19 cellular contexts compared by ENCODE assay signal in the genomic region with DNA sequence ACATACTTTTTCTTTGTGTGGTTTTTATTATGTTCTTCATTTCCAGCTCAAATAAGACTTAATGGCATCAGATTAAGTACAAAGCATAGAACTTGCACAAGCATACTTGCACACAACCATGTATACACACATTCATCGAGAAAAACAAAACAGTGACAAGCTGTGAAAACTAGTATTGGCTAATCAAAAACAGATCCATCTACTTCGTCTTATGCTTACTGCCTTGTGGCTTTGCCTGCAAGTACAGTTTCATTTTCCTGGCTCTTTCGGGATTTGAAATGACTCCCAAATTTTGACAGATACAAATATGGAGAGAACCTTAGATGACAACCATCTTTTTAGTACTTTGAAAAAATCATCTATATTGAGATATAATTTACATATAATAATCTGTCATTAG.
DNase-seq lines count a peak whose midpoint lies in the region; ATAC-seq and TF ChIP-seq lines count a peak whose summit lies in the region.
"Had no signal": no experiment of that assay in that cellular context is flagged by ENCODE, and none has a peak within 500 bp of the region (broad histone marks: within the 10 kb centered on the region; RNA-seq: fewer than 3 reads in every experiment).

No MANE protein-coding gene starts in this region.

- H2AK5ac ChIP-seq in mesenchymal stem cell (ENCODE audit: low read length, severe bottlenecking), result no peak overlapping the region

- ATAC-seq in HG03460 (IDR thresholded peaks at IDR 0.05; ENCODE audit: unreplicated experiment), result no peak

- no peak overlapping the region for H3K27ac ChIP-seq in mesenchymal stem cell (ENCODE audit: low read length, poor library complexity, severe bottlenecking)
- H3K27ac ChIP-seq: HL-60, SJSA1 had no signal

- H3K27me3 ChIP-seq in mesenchymal stem cell (ENCODE audit: control insufficient read depth in 1 of 2, insufficient read depth in 1 of 2, low read length in 2 of 2), result no peaks in the 10 kb centered on the region
- H3K27me3 ChIP-seq: SJSA1 had no signal

- H3K4me2 ChIP-seq in mesenchymal stem cell (ENCODE audit: low read length, poor library complexity, severe bottlenecking), result no peak overlapping the region

- H2BK12ac ChIP-seq in mesenchymal stem cell (ENCODE audit: low read length in 2 of 2), result no peak overlapping the region

- no peaks in the 10 kb centered on the region for H3K9me3 ChIP-seq in mesenchymal stem cell (ENCODE audit: control insufficient read depth, low read length)
- H3K9me3 ChIP-seq: SJSA1 had no signal

- no peaks in the 10 kb centered on the region for H3K36me3 ChIP-seq in mesenchymal stem cell (ENCODE audit: control insufficient read depth in 1 of 2, insufficient read depth in 2 of 2, low read depth in 1 of 2, low read length in 2 of 2)
- H3K36me3 ChIP-seq: SJSA1 had no signal

- H2BK5ac ChIP-seq in mesenchymal stem cell (ENCODE audit: low read depth, low read length, poor library complexity, severe bottlenecking), result no peak overlapping the region

- H2AFZ ChIP-seq in mesenchymal stem cell (ENCODE audit: low read depth, low read length), result no peak overlapping the region

- no peak overlapping the region for H4K91ac ChIP-seq in mesenchymal stem cell (ENCODE audit: low read length)

- no peaks in the 10 kb centered on the region for H3K4me1 ChIP-seq in mesenchymal stem cell (ENCODE audit: control insufficient read depth, insufficient read depth, low read depth, low read length)
- H3K4me1 ChIP-seq: SJSA1 had no signal

- H4K8ac ChIP-seq in mesenchymal stem cell (ENCODE audit: low read length), result no peak overlapping the region

- TF ChIP-seq CTCF in AG09309 (IDR thresholded peaks at IDR 0.05; ENCODE audit: control insufficient read depth, insufficient read depth, low read depth, low read length, missing control alignments) (no peak), HFF-Myc (IDR thresholded peaks at IDR 0.05; ENCODE audit: low read depth, low read length, missing control alignments) (no peak)

- no peak overlapping the region for H3K14ac ChIP-seq in mesenchymal stem cell (ENCODE audit: low read length in 2 of 2)

- WGBS in mesenchymal stem cell, result 89% methylated on average over 2 of the region's 3 CpGs

- no peak overlapping the region for H3K18ac ChIP-seq in mesenchymal stem cell (ENCODE audit: low read depth in 1 of 2, low read length in 2 of 2)

- no peak overlapping the region for H3K23ac ChIP-seq in mesenchymal stem cell (ENCODE audit: low read length in 2 of 2)

- no peak overlapping the region for H2BK15ac ChIP-seq in mesenchymal stem cell (ENCODE audit: low read depth, poor library complexity, severe bottlenecking)

- peak overlapping the region; percentile 51 for H3K9ac ChIP-seq in mesenchymal stem cell (ENCODE audit: low read length)

- H3K4me3 ChIP-seq in AG09309 (ENCODE audit: control insufficient read depth, low read depth, low read length) (no peak overlapping the region), HFF-Myc (replicated peaks; ENCODE audit: low read depth, low read length) (no peak overlapping the region), mesenchymal stem cell (ENCODE audit: insufficient read depth in 1 of 2, low read depth in 1 of 2, low read length in 2 of 2) (peak overlapping the region in 1 of 2 experiments; percentile 57)
- H3K4me3 ChIP-seq: SJSA1 had no signal

- DNase-seq in AG09309 (ENCODE audit: low read depth), result peak; percentile 27
- peak; percentile 15 for DNase-seq in HFF-Myc (ENCODE audit: extremely low read depth, low read depth)
- DNase-seq in fibroblast of gingiva (ENCODE audit: low read depth), result peak; percentile 68
- DNase-seq in mesenchymal stem cell, result no peak
- no peak for DNase-seq in hypothalamus (lab: John Stamatoyannopoulos, UW)
- no peak for DNase-seq in globus pallidus (ENCODE audit: low spot score)
- no peak for DNase-seq in NK-92 treated with Interleukin-12 subunit alpha and Interleukin-12 subunit beta, amount 100 ng/mL, for 24 hours (lab: John Stamatoyannopoulos, UW)
- DNase-seq: ACHN, C1 segment of cervical spinal cord, DMS 273 treated with DMSO at 0.1 percent for 48 hours, EL, KBM-7, NCI-H1048, NCI-H146, NCI-H2081 treated with DMSO at 0.1 percent for 48 hours, NCI-H526 had no signal

- no peak overlapping the region for H3K4ac ChIP-seq in mesenchymal stem cell (ENCODE audit: low read depth in 1 of 2, low read length in 2 of 2)

- no peak overlapping the region for H2BK120ac ChIP-seq in mesenchymal stem cell (ENCODE audit: low read depth, low read length)

- H3K79me1 ChIP-seq in mesenchymal stem cell (replicated peaks; ENCODE audit: low read length, poor library complexity, severe bottlenecking), result no peaks in the 10 kb centered on the region

Comparison
In these comparisons a context has a peak if more than half of its experiments do, and no peak if none do; other contexts are left out.
1. DNase-seq: peak in AG09309 (single experiment), HFF-Myc (single experiment) and fibroblast of gingiva (single experiment); none in mesenchymal stem cell (single experiment), hypothalamus (0 of 51), globus pallidus (single experiment) and NK-92 treated with Interleukin-12 subunit alpha and Interleukin-12 subunit beta, amount 100 ng/mL, for 24 hours (single experiment).